11 cellular contexts compared by ENCODE assay signal in genomic region chr1:101264699-101265098, GRCh38. TPM values are rescaled to one million over a fixed set of nuclear protein-coding genes. Genes with fewer than 3 reads are reported as not detected.
A peak's percentile ranks its signal among the peaks of the same experiment; 100 is the strongest.
DNase-seq lines count a peak whose midpoint lies in the region; ATAC-seq, FAIRE-seq and TF ChIP-seq lines count a peak whose summit lies in the region.
"Had no signal": no experiment of that assay in that cellular context is flagged by ENCODE, and none has a peak within 500 bp of the region (broad histone marks: within the 10 kb centered on the region; RNA-seq: fewer than 3 reads in every experiment).

No MANE protein-coding gene starts in this region.

- WGBS in SK-N-SH (ENCODE audit: low lambda C conversion rate) = 51% methylated on average over 2 of the region's 2 CpGs
- WGBS in small intestine, 3 donors = 2 to 30% (median 10%) methylated on average over 2 of the region's 2 CpGs

- no peak overlapping the region for H2AFZ ChIP-seq in SK-N-SH (ENCODE audit: low read depth)

- peak overlapping the region; percentile 73 to 89 for H3K27ac Mint-ChIP-seq in effector memory CD8-positive, alpha-beta T cell

- H3F3A ChIP-seq in SK-N-SH (replicated peaks; ENCODE audit: insufficient read depth) = peaks cover 11% of the 10 kb centered on the region

- H3K4me2 ChIP-seq in SK-N-SH = no peak overlapping the region

- DNase-seq in activated CD8-positive, alpha-beta memory T cell treated with anti-CD3 and anti-CD28 coated beads for 24 hours = peak; percentile 52
- no peak for DNase-seq in activated CD8-positive, alpha-beta memory T cell treated with anti-CD3 and anti-CD28 coated beads, Interleukin-2, amount 50 U/mL, for 4 hours
- peak; percentile 15 for DNase-seq in SK-N-SH
- no peak for DNase-seq in effector memory CD8-positive, alpha-beta T cell
- peak; percentile 29 for DNase-seq in small intestine
- no peak for DNase-seq in NCI-H774 (lab: John Stamatoyannopoulos, UW)
- DNase-seq in sciatic nerve (ENCODE audit: low spot score) = no peak
- DNase-seq in SIG-M5 (lab: John Stamatoyannopoulos, UW) = no peak
- DNase-seq: NCI-H1092 treated with DMSO at 0.1 percent for 48 hours, SHP77 treated with DMSO at 0.1 percent for 48 hours had no signal

- H3K9me3 ChIP-seq in SK-N-SH (no peaks in the 10 kb centered on the region), small intestine (ENCODE audit: control insufficient read depth, low read depth) (no peaks in the 10 kb centered on the region)

- H3K9me2 ChIP-seq in SK-N-SH = no peaks in the 10 kb centered on the region

- peak overlapping the region; percentile 67 to 73 for H3K4me3 Mint-ChIP-seq in effector memory CD8-positive, alpha-beta T cell

- CTCF ChIA-PET in SK-N-SH (lab: Yijun Ruan, JAX) = interaction anchor here (1.1 kb wide), 1 partner anchor 24 kb away, joined by 6 read pairs; no protein-coding TSS in a partner anchor

- H3K4me1 Mint-ChIP-seq in effector memory CD8-positive, alpha-beta T cell (ENCODE audit: low read depth in 2 of 2) = peaks cover 48 to 57% of the 10 kb centered on the region in 2 donors

- H3K36me3 ChIP-seq in SK-N-SH (replicated peaks in 1 of 2; ENCODE audit: control insufficient read depth in 1 of 2, insufficient read depth in 2 of 2, low read length in 1 of 2) (no peaks in the 10 kb centered on the region), small intestine (ENCODE audit: control insufficient read depth in 2 of 2, insufficient read depth in 2 of 2, low read length in 2 of 2) (no peaks in the 10 kb centered on the region)

- H3K27ac ChIP-seq in SK-N-SH (ENCODE audit: low read depth in 2 of 2, low read length in 1 of 2) (peak overlapping the region in 1 of 2 experiments; percentile 19; a peak in 1 of 4 replicates), small intestine (ENCODE audit: low read depth in 1 of 2, low read length in 1 of 2) (no peak overlapping the region)

- no peaks in the 10 kb centered on the region for H3K36me3 Mint-ChIP-seq in effector memory CD8-positive, alpha-beta T cell (ENCODE audit: insufficient read depth)

- H3K4me3 ChIP-seq in SK-N-SH (ENCODE audit: low read depth in 2 of 2, low read length in 1 of 2) (no peak overlapping the region), small intestine (ENCODE audit: low read depth in 1 of 2, low read length in 2 of 2) (no peak overlapping the region)

- peak; percentile 76 for ATAC-seq in effector memory CD8-positive, alpha-beta T cell (replicated peaks)
- ATAC-seq in sciatic nerve = no peak

- TF ChIP-seq RAD21 in SK-N-SH (IDR thresholded peaks at IDR 0.05; ENCODE audit: low read length) = no peak

- H3K4me1 ChIP-seq in SK-N-SH (ENCODE audit: control insufficient read depth in 1 of 2, insufficient read depth in 2 of 2, low read depth in 1 of 2, low read length in 1 of 2) (peaks cover 5 to 12% of the 10 kb centered on the region in 2 experiments; a peak in 3 of 4 replicates), small intestine (ENCODE audit: control insufficient read depth in 2 of 2, insufficient read depth in 1 of 2, low read depth in 1 of 2, low read length in 1 of 2) (peaks cover 2 to 3% of the 10 kb centered on the region in 2 donors)

- FAIRE-seq in small intestine (lab: Jason Lieb, UNC) = no peak
- FAIRE-seq: GM12891 had no signal

- POLR2A ChIA-PET in SK-N-SH (lab: Yijun Ruan, JAX) = no interaction called here

- no peaks in the 10 kb centered on the region for H3K27me3 Mint-ChIP-seq in effector memory CD8-positive, alpha-beta T cell

- H3K27me3 ChIP-seq in SK-N-SH (ENCODE audit: insufficient read depth) (no peaks in the 10 kb centered on the region), small intestine (ENCODE audit: control insufficient read depth in 2 of 2, insufficient read depth in 2 of 2, low read length in 2 of 2) (no peaks in the 10 kb centered on the region)

- H4K20me1 ChIP-seq in SK-N-SH (ENCODE audit: insufficient read depth) = no peaks in the 10 kb centered on the region

- no peak for TF ChIP-seq CTCF in SK-N-SH (IDR thresholded peaks at IDR 0.05)

- no peaks in the 10 kb centered on the region for H3K9me3 Mint-ChIP-seq in effector memory CD8-positive, alpha-beta T cell

- no peak for TF ChIP-seq EP300 in SK-N-SH (IDR thresholded peaks at IDR 0.05; ENCODE audit: borderline replicate concordance in 1 of 2, low read depth in 1 of 2, low read length in 1 of 2)

- intact Hi-C loops in sciatic nerve (cut with DNase I) = no loop called here

- no peak overlapping the region for H3K9ac ChIP-seq in SK-N-SH

- no peaks in the 10 kb centered on the region for H3K79me2 ChIP-seq in SK-N-SH (ENCODE audit: insufficient read depth)

TF ChIP-seq in SK-N-SH, 30 proteins besides CTCF, POLR2A, EP300 and RAD21:
- peak; percentile 34; the same call in 1 of the 2 replicates for TF ChIP-seq TCF12 (IDR thresholded peaks at IDR 0.05)
- peak; percentile 53 for TF ChIP-seq CHD2 (IDR thresholded peaks at IDR 0.05; ENCODE audit: low read length, partially characterized antibody)
- TF ChIP-seq RXRA (IDR thresholded peaks at IDR 0.05; ENCODE audit: borderline replicate concordance, low read depth) = no peak
- no peak for TF ChIP-seq MAX (IDR thresholded peaks at IDR 0.05; ENCODE audit: low read depth)
- peak; percentile 37 for TF ChIP-seq GATA2 (CRISPR knock-in tag; IDR thresholded peaks at IDR 0.05)

RNA-seq across cellular contexts. Expression of gene S1PR1, which starts 27.9 kb away (rescaled TPM):
- polyA plus RNA-seq in SK-N-SH (2012; rRNA removed) = 5.9 and 6.5 TPM in 2 replicates
- 3.9 and 5.5 TPM in 2 replicates for polyA plus RNA-seq in SK-N-SH (2012; cell fraction: cytosol; rRNA removed)
- 2.0 and 4.0 TPM in 2 replicates for polyA plus RNA-seq in SK-N-SH (2012; cell fraction: nucleus; rRNA removed)
- 10 to 100 TPM in 1 of 3 donors, 1 to 10 TPM in 1, under 1 TPM in 1; 0.45 to 42.4 (median 1.9) TPM for polyA plus RNA-seq in small intestine
- total RNA-seq in sciatic nerve = 64.7 TPM

Comparison
In these comparisons a context has a peak if more than half of its experiments do, and no peak if none do; other contexts are left out.
1. DNase-seq: peak in activated CD8-positive, alpha-beta memory T cell treated with anti-CD3 and anti-CD28 coated beads for 24 hours (single experiment), SK-N-SH (single experiment) and small intestine (single experiment); none in activated CD8-positive, alpha-beta memory T cell treated with anti-CD3 and anti-CD28 coated beads, Interleukin-2, amount 50 U/mL, for 4 hours (single experiment), effector memory CD8-positive, alpha-beta T cell (0 of 3), NCI-H774 (single experiment), sciatic nerve (single experiment) and SIG-M5 (single experiment).